In genomic region chr12:4145990-4146859, GRCh38 we compare ENCODE assay signal across 9 cellular contexts.
DNase-seq lines count a peak whose midpoint lies in the region; TF ChIP-seq lines count a peak whose summit lies in the region.
"Had no signal": no experiment of that assay in that cellular context is flagged by ENCODE, and none has a peak within 500 bp of the region (broad histone marks: within the 10 kb centered on the region; RNA-seq: fewer than 3 reads in every experiment).

No MANE protein-coding gene starts in this region.

- H3K4me3 Mint-ChIP-seq in T-helper 2 cell treated with Interferon-gamma antibody and Interleukin-4, amounts not matched to agents 5 μg/mL and 100 μg/mL, for 36 hours = peak overlapping the region; percentile 79
- H3K4me3 Mint-ChIP-seq in activated naive CD4-positive, alpha-beta T cell treated with anti-CD3 and anti-CD28 coated beads for 36 hours = peak overlapping the region; percentile 36

- POLR2A ChIA-PET in GM10248 (lab: Yijun Ruan, JAX) = no interaction called here

- peak; percentile 37 for DNase-seq in GM10248 (ENCODE audit: extremely low spot score)
- DNase-seq in T-helper 2 cell treated with Interferon-gamma antibody and Interleukin-4, amounts not matched to agents 5 μg/mL and 100 μg/mL, for 36 hours (ENCODE audit: low spot score) = peak; percentile 81
- DNase-seq in activated naive CD4-positive, alpha-beta T cell treated with anti-CD3 and anti-CD28 coated beads for 36 hours = peak; percentile 92
- peak in 3 of 4 experiments; percentile 41 to 68 (median 53) for DNase-seq in stimulated activated CD4-positive, alpha-beta T cell treated with anti-CD3 and anti-CD28 coated beads, Interleukin-1b, Interleukin-23, amount 100 ng/mL, for 24 hours (ENCODE audit: low read depth in 4 of 4, low spot score in 1 of 4)
- no peak for DNase-seq in GM20000 (ENCODE audit: low spot score)
- DNase-seq in NAMALWA (ENCODE audit: low spot score) = no peak
- DNase-seq in iPS-NIHi7 (ENCODE audit: extremely low spot score) = no peak
- no peak for DNase-seq in Kasumi-1 (lab: John Stamatoyannopoulos, UW)
- DNase-seq: NCI-H1694 had no signal

- intact Hi-C loops in activated naive CD4-positive, alpha-beta T cell treated with anti-CD3 and anti-CD28 coated beads for 36 hours (cut with micrococcal nuclease) = loop anchor here (1.0 kb wide), 8 partner anchors 8 to 276 kb away; no protein-coding TSS in a partner anchor

- peaks cover 89% of the 10 kb centered on the region for H3K4me1 Mint-ChIP-seq in T-helper 2 cell treated with Interferon-gamma antibody and Interleukin-4, amounts not matched to agents 5 μg/mL and 100 μg/mL, for 36 hours (ENCODE audit: low read depth)
- peaks cover 87% of the 10 kb centered on the region for H3K4me1 Mint-ChIP-seq in activated naive CD4-positive, alpha-beta T cell treated with anti-CD3 and anti-CD28 coated beads for 36 hours (ENCODE audit: low read depth)

- TF ChIP-seq CTCF in GM10248 (IDR thresholded peaks at IDR 0.05; ENCODE audit: control extremely low read depth, extremely low read depth, low read depth, missing control alignments) (no peak), GM20000 (IDR thresholded peaks at IDR 0.05; ENCODE audit: extremely low read depth, missing control alignments) (no peak)

- CTCF ChIA-PET in GM10248 (lab: Yijun Ruan, JAX) = interaction anchor here (0.7 to 2.9 kb wide), 8 partner anchors 9 to 131 kb away, joined by 3 to 16 read pairs (median 5); no protein-coding TSS in a partner anchor
- CTCF ChIA-PET in activated naive CD4-positive, alpha-beta T cell treated with anti-CD3 and anti-CD28 coated beads for 36 hours (lab: Charles Lee) = interaction anchor here (0.9 to 8.1 kb wide), 13 partner anchors 8 to 130 kb away, joined by 3 to 55 read pairs (median 8); partner anchors contain the start of gene CCND2

- peak overlapping the region; percentile 93 for H3K27ac Mint-ChIP-seq in T-helper 2 cell treated with Interferon-gamma antibody and Interleukin-4, amounts not matched to agents 5 μg/mL and 100 μg/mL, for 36 hours
- H3K27ac Mint-ChIP-seq in activated naive CD4-positive, alpha-beta T cell treated with anti-CD3 and anti-CD28 coated beads for 36 hours = peak overlapping the region; percentile 92

- peaks cover 14% of the 10 kb centered on the region for H3K36me3 Mint-ChIP-seq in T-helper 2 cell treated with Interferon-gamma antibody and Interleukin-4, amounts not matched to agents 5 μg/mL and 100 μg/mL, for 36 hours (ENCODE audit: low read depth)
- peaks cover 2% of the 10 kb centered on the region for H3K36me3 Mint-ChIP-seq in activated naive CD4-positive, alpha-beta T cell treated with anti-CD3 and anti-CD28 coated beads for 36 hours (ENCODE audit: low read depth)

- H3K9me3 Mint-ChIP-seq in T-helper 2 cell treated with Interferon-gamma antibody and Interleukin-4, amounts not matched to agents 5 μg/mL and 100 μg/mL, for 36 hours = peaks cover 17% of the 10 kb centered on the region
- H3K9me3 Mint-ChIP-seq in activated naive CD4-positive, alpha-beta T cell treated with anti-CD3 and anti-CD28 coated beads for 36 hours = peaks cover 2% of the 10 kb centered on the region

- no peaks in the 10 kb centered on the region for H3K27me3 Mint-ChIP-seq in T-helper 2 cell treated with Interferon-gamma antibody and Interleukin-4, amounts not matched to agents 5 μg/mL and 100 μg/mL, for 36 hours (ENCODE audit: low read depth)
- no peaks in the 10 kb centered on the region for H3K27me3 Mint-ChIP-seq in activated naive CD4-positive, alpha-beta T cell treated with anti-CD3 and anti-CD28 coated beads for 36 hours (ENCODE audit: low read depth)

Comparison
In these comparisons a context has a peak if more than half of its experiments do, and no peak if none do; other contexts are left out.
1. DNase-seq: peak in GM10248 (single experiment), T-helper 2 cell treated with Interferon-gamma antibody and Interleukin-4, amounts not matched to agents 5 μg/mL and 100 μg/mL, for 36 hours (single experiment), activated naive CD4-positive, alpha-beta T cell treated with anti-CD3 and anti-CD28 coated beads for 36 hours (single experiment) and stimulated activated CD4-positive, alpha-beta T cell treated with anti-CD3 and anti-CD28 coated beads, Interleukin-1b, Interleukin-23, amount 100 ng/mL, for 24 hours (3 of 4); none in GM20000 (single experiment), NAMALWA (single experiment), iPS-NIHi7 (single experiment) and Kasumi-1 (0 of 2).